In genomic region chr7:155951554-155952158, GRCh38 we compare ENCODE assay signal across 9 cellular contexts.
A peak's percentile ranks its signal among the peaks of the same experiment; 100 is the strongest.
DNase-seq lines count a peak whose midpoint lies in the region; ATAC-seq and TF ChIP-seq lines count a peak whose summit lies in the region.
"Had no signal": no experiment of that assay in that cellular context is flagged by ENCODE, and none has a peak within 500 bp of the region (broad histone marks: within the 10 kb centered on the region; RNA-seq: fewer than 3 reads in every experiment).

No MANE protein-coding gene starts in this region.

- H3K36me3 ChIP-seq in right atrium auricular region (no peaks in the 10 kb centered on the region), left lung (no peaks in the 10 kb centered on the region)
- H3K36me3 ChIP-seq: colonic mucosa had no signal

- H3K4me1 ChIP-seq in right atrium auricular region, result no peaks in the 10 kb centered on the region
- no peaks in the 10 kb centered on the region for H3K4me1 ChIP-seq in left lung
- H3K4me1 ChIP-seq: colonic mucosa had no signal

- TF ChIP-seq CTCF in right atrium auricular region (IDR thresholded peaks at IDR 0.05) (no peak), left lung (IDR thresholded peaks at IDR 0.05) (no peak)

- H3K27ac ChIP-seq in right atrium auricular region (no peak overlapping the region), left lung (no peak overlapping the region)
- H3K27ac ChIP-seq: colonic mucosa had no signal

- H3K4me3 ChIP-seq in right atrium auricular region (no peak overlapping the region), left lung (no peak overlapping the region)
- H3K4me3 ChIP-seq: colonic mucosa had no signal

- H3K27me3 ChIP-seq in right atrium auricular region, result no peaks in the 10 kb centered on the region
- peaks cover 0 to 7% of the 10 kb centered on the region in 2 donors for H3K27me3 ChIP-seq in left lung
- H3K27me3 ChIP-seq: colonic mucosa had no signal

- no peaks in the 10 kb centered on the region for H3K9me3 ChIP-seq in right atrium auricular region
- no peaks in the 10 kb centered on the region for H3K9me3 ChIP-seq in left lung
- H3K9me3 ChIP-seq: colonic mucosa had no signal

- DNase-seq in right atrium auricular region (ENCODE audit: low spot score) (peak; percentile 47), left ventricle myocardium superior (no peak), astrocyte of the hippocampus (ENCODE audit: low read depth, low spot score) (peak; percentile 95), left colon (peak in 1 of 2 donors; percentile 24), left lung (no peak), NCI-H1417 treated with DMSO at 0.1 percent for 48 hours (lab: John Stamatoyannopoulos, UW) (no peak)
- DNase-seq in effector CD8-positive, alpha-beta T cell (lab: John Stamatoyannopoulos, UW), result no peak
- DNase-seq: colonic mucosa had no signal

- ATAC-seq in left ventricle myocardium superior (no peak), left colon (peak; percentile 74), HG03342 (IDR thresholded peaks at IDR 0.05; ENCODE audit: unreplicated experiment) (no peak), left lung (no peak)

- intact Hi-C loops in left ventricle myocardium superior (cut with micrococcal nuclease) (no loop called here), left colon (cut with DNase I, micrococcal nuclease) (no loop called here), left lung (cut with DNase I) (no loop called here)

Comparison
In these comparisons a context has a peak if more than half of its experiments do, and no peak if none do; other contexts are left out.
1. DNase-seq: peak in right atrium auricular region (single experiment) and astrocyte of the hippocampus (single experiment); none in left ventricle myocardium superior (single experiment), left lung (0 of 2), effector CD8-positive, alpha-beta T cell (single experiment) and NCI-H1417 treated with DMSO at 0.1 percent for 48 hours (single experiment).